9 cellular contexts compared by ENCODE assay signal in the genomic region with DNA sequence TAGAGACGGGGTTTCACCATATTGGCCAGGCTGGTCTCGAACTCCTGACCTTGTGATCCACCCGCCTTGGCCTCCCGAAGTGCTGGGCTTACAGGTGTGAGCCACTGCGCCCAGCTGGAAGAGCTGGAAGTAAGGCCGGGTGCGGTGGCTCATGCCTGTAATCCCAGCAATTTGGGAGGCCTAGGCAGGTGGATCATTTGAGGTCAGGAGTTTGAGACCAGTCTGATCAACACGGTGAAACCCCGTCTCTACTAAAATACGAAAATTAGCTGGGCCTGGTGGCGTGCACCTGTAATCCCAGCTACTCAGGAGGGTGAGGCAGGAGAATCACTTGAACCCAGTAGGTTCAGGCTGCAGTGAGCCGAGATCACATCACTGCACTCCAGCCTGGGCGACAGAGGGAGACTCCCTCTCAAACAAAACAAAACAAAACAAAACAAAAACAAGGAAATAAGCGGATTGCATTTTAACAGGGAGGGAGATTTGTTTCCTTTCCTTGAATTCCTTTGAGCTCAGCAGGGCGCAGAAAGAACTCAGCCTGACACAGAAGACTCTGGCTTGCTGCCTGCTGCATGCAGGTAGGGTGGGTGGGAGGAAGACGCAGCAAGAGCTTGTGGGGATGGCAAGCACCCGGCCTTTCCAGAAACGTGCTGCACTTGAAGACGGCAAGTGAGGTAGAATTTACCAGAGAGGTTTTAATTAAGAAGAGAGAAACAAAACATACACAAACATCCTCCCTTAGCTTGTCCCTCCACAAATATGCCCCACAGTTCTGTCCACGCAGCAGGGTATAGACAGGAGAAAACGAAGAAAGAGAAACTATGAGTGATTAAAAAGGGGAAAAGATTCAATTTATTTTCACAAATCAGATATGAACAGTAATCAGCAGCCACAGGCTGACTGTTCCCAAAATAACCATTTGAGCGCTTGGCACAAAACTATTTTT. TPM values are rescaled to one million over a fixed set of nuclear protein-coding genes. Genes with fewer than 3 reads are reported as not detected.
DNase-seq lines count a peak whose midpoint lies in the region; ATAC-seq and TF ChIP-seq lines count a peak whose summit lies in the region.
"Had no signal": no experiment of that assay in that cellular context is flagged by ENCODE, and none has a peak within 500 bp of the region (broad histone marks: within the 10 kb centered on the region; RNA-seq: fewer than 3 reads in every experiment).

No MANE protein-coding gene starts in this region.

- H3K36me3 ChIP-seq in mesenchymal stem cell (ENCODE audit: control insufficient read depth in 1 of 2, insufficient read depth in 2 of 2, low read depth in 1 of 2, low read length in 2 of 2) (peaks cover 12 to 21% of the 10 kb centered on the region in 2 experiments), thoracic aorta (no peaks in the 10 kb centered on the region)

- H3K9me3 ChIP-seq in mesenchymal stem cell (ENCODE audit: control insufficient read depth, low read length) (no peaks in the 10 kb centered on the region), thoracic aorta (no peaks in the 10 kb centered on the region)

- peaks cover 35% of the 10 kb centered on the region for H3K4me1 Mint-ChIP-seq in activated T-cell treated with anti-CD3 and anti-CD28 coated beads, Interleukin-2, amount 50 U/mL, for 72 hours (ENCODE audit: low read depth)

- peak overlapping the region; percentile 14 to 89 for H3K18ac ChIP-seq in mesenchymal stem cell (ENCODE audit: low read depth in 1 of 2, low read length in 2 of 2)

- H3K9ac ChIP-seq in mesenchymal stem cell (ENCODE audit: low read length), result peak overlapping the region; percentile 83

- no peak for ATAC-seq in thoracic aorta (ENCODE audit: insufficient number of reproducible peaks, low FRiP score, low read depth)
- no peak for ATAC-seq in activated T-cell treated with anti-CD3 and anti-CD28 coated beads, Interleukin-2, amount 50 U/mL, for 72 hours (replicated peaks in 1 of 2)

- H2AK5ac ChIP-seq in mesenchymal stem cell (ENCODE audit: low read length, severe bottlenecking), result peak overlapping the region; percentile 14

- H3K27ac ChIP-seq in coronary artery, result peak overlapping the region; percentile 67 to 74
- peak overlapping the region; percentile 31 for H3K27ac ChIP-seq in mesenchymal stem cell (ENCODE audit: low read length, poor library complexity, severe bottlenecking)
- H3K27ac ChIP-seq in thoracic aorta, result peak overlapping the region; percentile 65 to 66

- DNase-seq in NCI-H82 (lab: John Stamatoyannopoulos, UW), result peak; percentile 31
- no peak for DNase-seq in NCI-H82 treated with DMSO at 0.1 percent for 48 hours (lab: John Stamatoyannopoulos, UW; ENCODE audit: unreplicated experiment)
- DNase-seq in coronary artery (ENCODE audit: low spot score), result no peak
- DNase-seq in mesenchymal stem cell, result no peak
- DNase-seq in thoracic aorta (ENCODE audit: low spot score), result no peak
- DNase-seq in medulla oblongata (ENCODE audit: extremely low spot score), result no peak
- no peak for DNase-seq in activated CD4-positive, CD25-positive, alpha-beta regulatory T cell (lab: John Stamatoyannopoulos, UW)
- DNase-seq in activated T-cell treated with anti-CD3 and anti-CD28 coated beads, Interleukin-2, amount 50 U/mL, for 72 hours, result no peak
- DNase-seq: NCI-H2081 treated with DMSO at 0.1 percent for 48 hours had no signal

- peaks cover 18% of the 10 kb centered on the region for H3K79me1 ChIP-seq in mesenchymal stem cell (replicated peaks; ENCODE audit: low read length, poor library complexity, severe bottlenecking)

- no peaks in the 10 kb centered on the region for H3K27me3 Mint-ChIP-seq in activated T-cell treated with anti-CD3 and anti-CD28 coated beads, Interleukin-2, amount 50 U/mL, for 72 hours (ENCODE audit: low read depth)

- peak overlapping the region; percentile 42 for H2BK120ac ChIP-seq in mesenchymal stem cell (ENCODE audit: low read depth, low read length)

- H3K4me3 ChIP-seq in coronary artery, result peak overlapping the region; percentile 43
- H3K4me3 ChIP-seq in mesenchymal stem cell (ENCODE audit: insufficient read depth in 1 of 2, low read depth in 1 of 2, low read length in 2 of 2), result peak overlapping the region in 1 of 2 experiments; percentile 62
- peak overlapping the region; percentile 41 for H3K4me3 ChIP-seq in thoracic aorta

- no peak overlapping the region for H3K4me3 Mint-ChIP-seq in activated T-cell treated with anti-CD3 and anti-CD28 coated beads, Interleukin-2, amount 50 U/mL, for 72 hours

- H3K4me1 ChIP-seq in mesenchymal stem cell (ENCODE audit: control insufficient read depth, insufficient read depth, low read depth, low read length), result peaks cover 52% of the 10 kb centered on the region
- H3K4me1 ChIP-seq in thoracic aorta (ENCODE audit: control insufficient read depth in 1 of 2, low read depth in 2 of 2), result peaks cover 34 to 72% of the 10 kb centered on the region in 2 donors

- H3K4ac ChIP-seq in mesenchymal stem cell (ENCODE audit: low read depth in 1 of 2, low read length in 2 of 2), result peak overlapping the region in 1 of 2 experiments; percentile 90

- 71% methylated on average over 15 of the region's 22 CpGs for WGBS in mesenchymal stem cell

- no peak overlapping the region for H2BK5ac ChIP-seq in mesenchymal stem cell (ENCODE audit: low read depth, low read length, poor library complexity, severe bottlenecking)

- H3K4me2 ChIP-seq in mesenchymal stem cell (ENCODE audit: low read length, poor library complexity, severe bottlenecking), result peak overlapping the region; percentile 25

- no peaks in the 10 kb centered on the region for H3K9me3 Mint-ChIP-seq in activated T-cell treated with anti-CD3 and anti-CD28 coated beads, Interleukin-2, amount 50 U/mL, for 72 hours

- no peak overlapping the region for H2AFZ ChIP-seq in mesenchymal stem cell (ENCODE audit: low read depth, low read length)

- no peak overlapping the region for H3K23ac ChIP-seq in mesenchymal stem cell (ENCODE audit: low read length in 2 of 2)

- H2BK15ac ChIP-seq in mesenchymal stem cell (ENCODE audit: low read depth, poor library complexity, severe bottlenecking), result peak overlapping the region; percentile 54

- H4K8ac ChIP-seq in mesenchymal stem cell (ENCODE audit: low read length), result peak overlapping the region; percentile 88

- H3K27me3 ChIP-seq in mesenchymal stem cell (ENCODE audit: control insufficient read depth in 1 of 2, insufficient read depth in 1 of 2, low read length in 2 of 2) (no peaks in the 10 kb centered on the region), thoracic aorta (replicated peaks; ENCODE audit: insufficient read depth) (no peaks in the 10 kb centered on the region)

- no peak overlapping the region for H3K27ac Mint-ChIP-seq in activated T-cell treated with anti-CD3 and anti-CD28 coated beads, Interleukin-2, amount 50 U/mL, for 72 hours

- H3K36me3 Mint-ChIP-seq in activated T-cell treated with anti-CD3 and anti-CD28 coated beads, Interleukin-2, amount 50 U/mL, for 72 hours (ENCODE audit: insufficient read depth in 2 of 2), result peaks cover 3 to 11% of the 10 kb centered on the region in 2 donors

- H2BK12ac ChIP-seq in mesenchymal stem cell (ENCODE audit: low read length in 2 of 2), result peak overlapping the region; percentile 23 to 67

- peak overlapping the region; percentile 86 for H4K91ac ChIP-seq in mesenchymal stem cell (ENCODE audit: low read length)

- TF ChIP-seq CTCF in coronary artery (IDR thresholded peaks at IDR 0.05) (no peak), thoracic aorta (IDR thresholded peaks at IDR 0.05) (no peak)

- no peak overlapping the region for H3K14ac ChIP-seq in mesenchymal stem cell (ENCODE audit: low read length in 2 of 2)

RNA-seq across cellular contexts. Expression of a gene that starts 40.8 kb away (rescaled TPM):
- polyA plus RNA-seq in mesenchymal stem cell (2013, experiment 1 of 2), result 241 TPM
- 235 TPM for polyA plus RNA-seq in mesenchymal stem cell (2013, experiment 2 of 2)
- 10 to 100 TPM; 35.7 to 69.6 TPM for total RNA-seq in thoracic aorta
- total RNA-seq in activated T-cell treated with anti-CD3 and anti-CD28 coated beads, Interleukin-2, amount 50 U/mL, for 72 hours, result 10 to 100 TPM; 25.7 to 31.3 TPM
